Comparison of ENCODE assay signal across 26 cellular contexts in genomic region chr16:54123766-54124165, GRCh38.
"Had no signal": no experiment of that assay in that cellular context is flagged by ENCODE, and none has a peak within 500 bp of the region (broad histone marks: within the 10 kb centered on the region; RNA-seq: fewer than 3 reads in every experiment).

No MANE protein-coding gene starts in this region.

- H3K79me2 ChIP-seq: hepatocyte had no signal

- H3K27me3 ChIP-seq: body of pancreas, cardiac muscle cell, hepatocyte, left lung, ovary, stomach, suprapubic skin, tibial nerve had no signal

- H3K9me3 ChIP-seq: body of pancreas, left lung, ovary, prostate gland, stomach, suprapubic skin, tibial nerve had no signal

- H3K4me3 ChIP-seq: body of pancreas, cardiac muscle cell, hepatocyte, left lung, lung, ovary, prostate gland, stomach, suprapubic skin, tibial nerve had no signal

- ATAC-seq: activated CD4-positive, alpha-beta T cell treated with anti-CD3 and anti-CD28 coated beads for 36 hours; body of pancreas; left lung; natural killer cell; right cardiac atrium had no signal

- H3K4me1 ChIP-seq: body of pancreas, left lung, prostate gland, stomach, suprapubic skin, tibial nerve had no signal

- H3K4me2 ChIP-seq: hepatocyte had no signal

- H3K27ac ChIP-seq: body of pancreas, cardiac muscle cell, epithelial cell of prostate, hepatocyte, left lung, ovary, prostate gland, stomach, suprapubic skin, tibial nerve had no signal

- H3K36me3 ChIP-seq: cardiac muscle cell, left lung, ovary, prostate gland, suprapubic skin had no signal

- DNase-seq: activated B cell treated with CpG ODN at 0.5 μM for 24 hours; activated CD4-positive, alpha-beta T cell treated with anti-CD3 and anti-CD28 coated beads for 36 hours; activated CD4-positive, alpha-beta T cell treated with anti-CD3 and anti-CD28 coated beads, Interleukin-2, amount 50 U/mL, for 48 hours; activated CD8-positive, alpha-beta memory T cell treated with anti-CD3 and anti-CD28 coated beads, Interleukin-2, amount 50 U/mL, for 48 hours; activated naive CD4-positive, alpha-beta T cell treated with Interleukin-2 at 50 U/mL for 16 hours; activated naive CD8-positive, alpha-beta T cell treated with anti-CD3 and anti-CD28 coated beads, Interleukin-2, amount 10 ng/mL, durations not matched to agents 7 days and 5 days; activated T-cell treated with anti-CD3 and anti-CD28 coated beads, Interleukin-2, amount 50 U/mL, for 48 hours; amygdala; body of pancreas; glutamatergic neuron; immature natural killer cell; kidney glomerular epithelial cell; left lung; natural killer cell; ovary; right cardiac atrium; stimulated activated CD4-positive, alpha-beta T cell treated with anti-CD3 and anti-CD28 coated beads, Interleukin-1b, Interleukin-23, amount 100 ng/mL, for 48 hours; stomach; T-helper 9 cell had no signal

- H2AFZ ChIP-seq: hepatocyte had no signal
